14 cellular contexts compared by ENCODE assay signal in genomic region chrX:117973175-117974075, GRCh38.
DNase-seq lines count a peak whose midpoint lies in the region; ATAC-seq, FAIRE-seq and TF ChIP-seq lines count a peak whose summit lies in the region.
"Had no signal": no experiment of that assay in that cellular context is flagged by ENCODE, and none has a peak within 500 bp of the region (broad histone marks: within the 10 kb centered on the region; RNA-seq: fewer than 3 reads in every experiment).

No MANE protein-coding gene starts in this region.

- H4K5ac ChIP-seq in mesendoderm (ENCODE audit: low read length), result no peak overlapping the region

- no peaks in the 10 kb centered on the region for H3F3A ChIP-seq in MM.1S (ENCODE audit: insufficient read depth, low read length)

- no peak overlapping the region for H3K4ac ChIP-seq in mesendoderm (ENCODE audit: low read depth, low read length)

- WGBS in mesendoderm (ENCODE audit: extremely low coverage, insufficient coverage, low lambda C conversion rate), result no CpG with 5 or more reads among the region's 8 CpGs

- H3K23ac ChIP-seq in mesendoderm (ENCODE audit: low read length), result no peak overlapping the region

- H3K4me2 ChIP-seq in MM.1S (ENCODE audit: low read depth, low read length), result no peak overlapping the region
- no peak overlapping the region for H3K4me2 ChIP-seq in mesendoderm (ENCODE audit: low read length)

- H3K56ac ChIP-seq in mesendoderm (ENCODE audit: low read length), result no peak overlapping the region

- H4K20me1 ChIP-seq in MM.1S (ENCODE audit: insufficient read depth, low read length), result no peaks in the 10 kb centered on the region

- H3K18ac ChIP-seq in mesendoderm (ENCODE audit: low read length), result no peak overlapping the region

- TF ChIP-seq CTCF in MM.1S (IDR thresholded peaks at IDR 0.05; ENCODE audit: low read length), result no peak
- TF ChIP-seq CTCF in GM20000 (IDR thresholded peaks at IDR 0.05; ENCODE audit: extremely low read depth, missing control alignments), result no peak

- H2AK5ac ChIP-seq in mesendoderm (ENCODE audit: low read length), result no peak overlapping the region

- no peaks in the 10 kb centered on the region for H3K4me1 ChIP-seq in MM.1S (ENCODE audit: low read length)
- no peaks in the 10 kb centered on the region for H3K4me1 ChIP-seq in adipocyte (ENCODE audit: control insufficient read depth, insufficient read depth, low read length)
- H3K4me1 ChIP-seq in mesendoderm (ENCODE audit: control insufficient read depth, low read depth, low read length), result no peaks in the 10 kb centered on the region
- H3K4me1 ChIP-seq: psoas muscle had no signal

- H3K27me3 ChIP-seq in MM.1S (replicated peaks; ENCODE audit: insufficient read depth, low read length) (no peaks in the 10 kb centered on the region), adipocyte (replicated peaks; ENCODE audit: control insufficient read depth, insufficient read depth, low read length) (peaks cover 5% of the 10 kb centered on the region), mesendoderm (ENCODE audit: insufficient read depth, low read length, poor library complexity) (no peaks in the 10 kb centered on the region)

- no peak overlapping the region for H2BK120ac ChIP-seq in mesendoderm (ENCODE audit: low read depth, low read length)

- no peak overlapping the region for H3K4me3 ChIP-seq in MM.1S (ENCODE audit: low read length)
- no peak overlapping the region for H3K4me3 ChIP-seq in adipocyte (ENCODE audit: low read length)
- H3K4me3 ChIP-seq in mesendoderm (ENCODE audit: low read length), result no peak overlapping the region
- H3K4me3 ChIP-seq: lung, psoas muscle had no signal

- no peak overlapping the region for H2BK5ac ChIP-seq in mesendoderm (ENCODE audit: low read length)

- no peak overlapping the region for H4K8ac ChIP-seq in mesendoderm (ENCODE audit: low read depth, low read length)

- H3K9me2 ChIP-seq in MM.1S (replicated peaks; ENCODE audit: insufficient read depth, low read length), result no peaks in the 10 kb centered on the region

- DNase-seq in GM12891 (ENCODE audit: insufficient read length, low spot score) (no peak), MM.1S (peak; percentile 10), adipocyte (ENCODE audit: low read depth) (peak; percentile 20), mesendoderm (peak; percentile 0), DMS53 treated with DMSO at 0.1 percent for 48 hours (lab: John Stamatoyannopoulos, UW; ENCODE audit: unreplicated experiment) (no peak), NCI-H2196 (lab: John Stamatoyannopoulos, UW; ENCODE audit: unreplicated experiment) (no peak), GM20000 (ENCODE audit: low spot score) (no peak)
- DNase-seq: activated gamma-delta T cell; CD4-positive, alpha-beta memory T cell; NCI-H1694 treated with DMSO at 0.1 percent for 48 hours; psoas muscle; SIG-M5 had no signal

- H3K27ac ChIP-seq in MM.1S (ENCODE audit: low read length) (no peak overlapping the region), mesendoderm (ENCODE audit: low read depth, low read length) (no peak overlapping the region)
- H3K27ac ChIP-seq: psoas muscle had no signal

- no peak for TF ChIP-seq POLR2A in GM12891 (IDR thresholded peaks at IDR 0.05; ENCODE audit: low read depth, low read length)

- H3K79me2 ChIP-seq in MM.1S (ENCODE audit: low read length) (no peaks in the 10 kb centered on the region), mesendoderm (ENCODE audit: control insufficient read depth, insufficient read depth, low read length) (no peaks in the 10 kb centered on the region)

- H3K9me3 ChIP-seq in MM.1S (replicated peaks; ENCODE audit: insufficient read depth, low read length) (no peaks in the 10 kb centered on the region), adipocyte (ENCODE audit: control insufficient read depth, low read length) (no peaks in the 10 kb centered on the region)
- H3K9me3 ChIP-seq: psoas muscle had no signal

- no peak overlapping the region for H2BK15ac ChIP-seq in mesendoderm (replicated peaks; ENCODE audit: low read depth)

- H3K79me1 ChIP-seq in mesendoderm (ENCODE audit: low read length), result no peaks in the 10 kb centered on the region

- peak; percentile 9 for FAIRE-seq in GM12891 (lab: Jason Lieb, UNC)

- H3K9ac ChIP-seq in MM.1S (ENCODE audit: low read length) (no peak overlapping the region), adipocyte (ENCODE audit: low read length) (no peak overlapping the region), mesendoderm (ENCODE audit: low read length) (no peak overlapping the region)

- no peak for ATAC-seq in GM19324 (IDR thresholded peaks at IDR 0.05; ENCODE audit: low FRiP score, unreplicated experiment)
- ATAC-seq: psoas muscle had no signal

- no peaks in the 10 kb centered on the region for H3K36me3 ChIP-seq in MM.1S (replicated peaks; ENCODE audit: insufficient read depth, low read length)
- H3K36me3 ChIP-seq in adipocyte (ENCODE audit: control insufficient read depth, insufficient read depth, low read length, severe bottlenecking), result no peaks in the 10 kb centered on the region
- no peaks in the 10 kb centered on the region for H3K36me3 ChIP-seq in mesendoderm (ENCODE audit: control insufficient read depth, insufficient read depth, low read length)

- no peak overlapping the region for H2AFZ ChIP-seq in MM.1S (ENCODE audit: low read length)

TF ChIP-seq in GM12891, 5 proteins besides CTCF, POLR2A, EP300 and RAD21:
- no peak for TF ChIP-seq POLR2AphosphoS5 (IDR thresholded peaks at IDR 0.05; ENCODE audit: low read depth, low read length)
- TF ChIP-seq PAX5 (IDR thresholded peaks at IDR 0.05; ENCODE audit: insufficient read depth, low read length, severe bottlenecking), result no peak
- TF ChIP-seq SPI1 (IDR thresholded peaks at IDR 0.05; ENCODE audit: low read depth, low read length), result no peak

Comparison
In these comparisons a context has a peak if more than half of its experiments do, and no peak if none do; other contexts are left out.
1. DNase-seq: peak in MM.1S (single experiment), adipocyte (single experiment) and mesendoderm (single experiment); none in GM12891 (single experiment), DMS53 treated with DMSO at 0.1 percent for 48 hours (single experiment), NCI-H2196 (single experiment) and GM20000 (single experiment).